ENCODE assay signal across 16 cellular contexts in genomic region chrX:25175171-25175570, GRCh38.
DNase-seq lines count a peak whose midpoint lies in the region; ATAC-seq and TF ChIP-seq lines count a peak whose summit lies in the region.
"Had no signal": no experiment of that assay in that cellular context is flagged by ENCODE, and none has a peak within 500 bp of the region (broad histone marks: within the 10 kb centered on the region; RNA-seq: fewer than 3 reads in every experiment).

No MANE protein-coding gene starts in this region.

- no peak overlapping the region for H4K12ac ChIP-seq in trophoblast cell (ENCODE audit: low read depth, low read length)

- H2AK5ac ChIP-seq in trophoblast cell (ENCODE audit: low read length) = no peak overlapping the region

- WGBS in trophoblast cell (ENCODE audit: extremely low coverage, insufficient coverage, insufficient read length) = no CpG with 5 or more reads among the region's 4 CpGs

- H2AFZ ChIP-seq in trophoblast cell (ENCODE audit: insufficient read depth, low read length, poor library complexity) = no peak overlapping the region

- no peak overlapping the region for H2BK120ac ChIP-seq in trophoblast cell (ENCODE audit: insufficient read depth, low read length, poor library complexity)

- H3K36me3 ChIP-seq in trophoblast cell (ENCODE audit: control insufficient read depth in 1 of 2, insufficient read depth in 2 of 2, low read length in 2 of 2) = no peaks in the 10 kb centered on the region
- no peaks in the 10 kb centered on the region for H3K36me3 ChIP-seq in ascending aorta
- H3K36me3 ChIP-seq: BLaER1 treated with 17β-estradiol and CSF1 and Interleukin-3, amounts not matched to agents 10 nM and 100 nM had no signal

- no peak overlapping the region for H3K9ac ChIP-seq in trophoblast cell (ENCODE audit: low read length)
- H3K9ac ChIP-seq: BLaER1 treated with 17β-estradiol and CSF1 and Interleukin-3, amounts not matched to agents 10 nM and 100 nM had no signal

- intact Hi-C loops in ascending aorta (cut with DNase I) = no loop called here

- H3K4me1 ChIP-seq in trophoblast cell (ENCODE audit: control insufficient read depth in 1 of 2, insufficient read depth in 2 of 2, low read length in 2 of 2) = no peaks in the 10 kb centered on the region
- H3K4me1 ChIP-seq in ascending aorta = no peaks in the 10 kb centered on the region
- H3K4me1 ChIP-seq: A549, Caco-2 had no signal

- peak; percentile 11 for DNase-seq in myocyte (ENCODE audit: low read depth)
- DNase-seq in trophoblast cell = peak; percentile 18 to 64
- no peak for DNase-seq in ascending aorta (ENCODE audit: low spot score in 2 of 2)
- no peak for DNase-seq in SIG-M5 treated with dmso at 0.1 percent for 504 hours (lab: John Stamatoyannopoulos, UW; ENCODE audit: unreplicated experiment)
- DNase-seq: AML-193; CD4-positive, alpha-beta T cell; CD8-positive, alpha-beta T cell; DMS79 treated with DMSO at 0.1 percent for 48 hours; GF-D8 had no signal

- no peak overlapping the region for H3K14ac ChIP-seq in trophoblast cell (ENCODE audit: low read length)

- peak; percentile 13 for ATAC-seq in GM19438 (IDR thresholded peaks at IDR 0.05; ENCODE audit: low read depth, unreplicated experiment)
- ATAC-seq in HG03045 (IDR thresholded peaks at IDR 0.05; ENCODE audit: unreplicated experiment) = no peak
- ATAC-seq: A549; CD8-positive, alpha-beta T cell had no signal

- no peaks in the 10 kb centered on the region for H3K79me1 ChIP-seq in trophoblast cell (ENCODE audit: low read length)

- no peak overlapping the region for H3K23ac ChIP-seq in trophoblast cell (ENCODE audit: low read length)

- no peak overlapping the region for H4K91ac ChIP-seq in trophoblast cell (ENCODE audit: low read depth, low read length)

- H3K27ac ChIP-seq in trophoblast cell (ENCODE audit: low read depth, low read length) = no peak overlapping the region
- no peak overlapping the region for H3K27ac ChIP-seq in ascending aorta
- H3K27ac ChIP-seq: 22Rv1; A549; BLaER1 treated with 17β-estradiol and CSF1 and Interleukin-3, amounts not matched to agents 10 nM and 100 nM; C4-2B had no signal

- H3K27me3 ChIP-seq in trophoblast cell (ENCODE audit: insufficient read depth, low read length) = no peaks in the 10 kb centered on the region
- no peaks in the 10 kb centered on the region for H3K27me3 ChIP-seq in ascending aorta

- no peak overlapping the region for H2BK5ac ChIP-seq in trophoblast cell (ENCODE audit: low read depth, low read length, poor library complexity)

- H3K4me2 ChIP-seq in trophoblast cell (ENCODE audit: low read length) = no peak overlapping the region
- H3K4me2 ChIP-seq: A549; BLaER1 treated with 17β-estradiol and CSF1 and Interleukin-3, amounts not matched to agents 10 nM and 100 nM had no signal

- H3K18ac ChIP-seq in trophoblast cell (ENCODE audit: low read length) = no peak overlapping the region

- H3K79me2 ChIP-seq in trophoblast cell (ENCODE audit: control insufficient read depth, insufficient read depth, low read length, poor library complexity) = no peaks in the 10 kb centered on the region

- no peak overlapping the region for H4K8ac ChIP-seq in trophoblast cell (ENCODE audit: low read depth, low read length)

- H3K4me3 ChIP-seq in trophoblast cell (ENCODE audit: low read depth, low read length) (no peak overlapping the region), ascending aorta (no peak overlapping the region)
- H3K4me3 ChIP-seq: A549; BLaER1 treated with 17β-estradiol and CSF1 and Interleukin-3, amounts not matched to agents 10 nM and 100 nM had no signal

- TF ChIP-seq CTCF in ascending aorta (IDR thresholded peaks at IDR 0.05) = no peak

- no peaks in the 10 kb centered on the region for H3K9me3 ChIP-seq in trophoblast cell (ENCODE audit: insufficient read depth, low read depth, low read length)
- H3K9me3 ChIP-seq in ascending aorta = no peaks in the 10 kb centered on the region
- H3K9me3 ChIP-seq: A549, Caco-2 had no signal

- H3K4ac ChIP-seq in trophoblast cell (ENCODE audit: low read depth, low read length) = no peak overlapping the region

- H2BK12ac ChIP-seq in trophoblast cell (ENCODE audit: low read length) = no peak overlapping the region

Comparison
In these comparisons a context has a peak if more than half of its experiments do, and no peak if none do; other contexts are left out.
1. DNase-seq: peak in myocyte (single experiment) and trophoblast cell (2 of 2); none in ascending aorta (0 of 2) and SIG-M5 treated with dmso at 0.1 percent for 504 hours (single experiment).